In the genomic region with DNA sequence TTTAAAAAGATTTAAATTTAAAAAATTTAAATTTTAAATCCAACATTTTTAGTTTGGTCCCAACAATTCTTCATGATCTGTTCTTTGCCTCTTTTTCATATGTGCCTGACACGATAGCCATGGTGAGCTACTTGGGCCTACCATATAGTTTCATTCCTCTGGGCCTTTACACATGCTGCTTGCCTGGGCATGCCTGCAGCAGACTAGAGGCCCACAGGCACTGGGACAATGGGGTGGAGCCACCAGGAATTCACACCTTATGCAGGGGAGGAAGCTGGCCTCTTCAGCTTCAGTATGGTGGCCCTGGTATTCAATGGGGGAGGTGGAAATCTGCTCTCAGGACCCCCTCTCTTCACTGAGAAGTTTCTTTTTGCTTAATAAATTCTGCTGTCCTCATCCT, we compare ENCODE assay signal across 31 cellular contexts. TPM values are rescaled to one million over a fixed set of nuclear protein-coding genes. Genes with fewer than 3 reads are reported as not detected.
"Had no signal": no experiment of that assay in that cellular context is flagged by ENCODE, and none has a peak within 500 bp of the region (broad histone marks: within the 10 kb centered on the region; RNA-seq: fewer than 3 reads in every experiment).

No MANE protein-coding gene starts in this region.

- H3K36me3 ChIP-seq: cardiac muscle cell, colonic mucosa, heart right ventricle, left ventricle myocardium inferior, ovary, right lobe of liver, upper lobe of left lung, vagina had no signal

- FAIRE-seq: islet of Langerhans had no signal

- ATAC-seq: activated CD8-positive, alpha-beta T cell treated with anti-CD3 and anti-CD28 coated beads for 36 hours; activated T-cell treated with anti-CD3 and anti-CD28 coated beads, Interleukin-2, amount 50 U/mL, for 72 hours; heart right ventricle; right lobe of liver; stimulated activated effector memory CD8-positive, alpha-beta T cell treated with anti-CD3 and anti-CD28 coated beads, Interleukin-12 subunit alpha, Interleukin-12 subunit beta, amount 100 ng/mL, for 72 hours; stimulated activated naive CD8-positive, alpha-beta T cell treated with anti-CD3 and anti-CD28 coated beads, Interleukin-15, amount 100 ng/mL, for 72 hours had no signal

- H3K4me1 ChIP-seq: colonic mucosa, heart right ventricle, left ventricle myocardium inferior, right lobe of liver, upper lobe of left lung, vagina had no signal

- H3K27ac ChIP-seq: cardiac muscle cell, colonic mucosa, heart right ventricle, left ventricle myocardium inferior, ovary, right lobe of liver, skin epidermis, upper lobe of left lung, vagina had no signal

- DNase-seq: activated B cell treated with CpG ODN at 0.5 μM for 24 hours; activated CD4-positive, alpha-beta T cell treated with anti-CD3 and anti-CD28 coated beads, Interleukin-2, amount 50 U/mL, for 1 hour; activated CD8-positive, alpha-beta T cell treated with anti-CD3 and anti-CD28 coated beads for 36 hours; activated naive CD4-positive, alpha-beta T cell; activated T-cell treated with anti-CD3 and anti-CD28 coated beads for 4 hours; activated T-cell treated with anti-CD3 and anti-CD28 coated beads, Interleukin-2, amount 50 U/mL, for 72 hours; anterior cingulate cortex; cerebellar nuclear complex; colonic mucosa; effector CD8-positive, alpha-beta T cell; foreskin fibroblast; heart right ventricle; left ventricle myocardium inferior; naive B cell; ovary; right lobe of liver; stimulated activated CD4-positive, alpha-beta T cell treated with anti-CD3 and anti-CD28 coated beads, Interleukin-12 subunit alpha, Interleukin-12 subunit beta, amount 100 ng/mL, for 4 hours; stimulated activated CD4-positive, alpha-beta T cell treated with anti-CD3 and anti-CD28 coated beads, Interleukin-4, amount 100 ng/mL, for 1 hour; stimulated activated naive CD8-positive, alpha-beta T cell treated with anti-CD3 and anti-CD28 coated beads, Interleukin-15, amount 100 ng/mL, for 72 hours; substantia nigra; T-helper 1 cell; upper lobe of left lung had no signal

- H3K9me3 ChIP-seq: colonic mucosa, ovary, right lobe of liver, vagina had no signal

- H3K27me3 ChIP-seq: cardiac muscle cell, colonic mucosa, ovary, right lobe of liver, upper lobe of left lung, vagina had no signal

- H3K4me3 ChIP-seq: cardiac muscle cell, colonic mucosa, heart right ventricle, left ventricle myocardium inferior, lung, ovary, right lobe of liver, skin epidermis, upper lobe of left lung, vagina had no signal

RNA-seq across cellular contexts. Expression of a gene that starts 37.8 kb away (rescaled TPM):
- total RNA-seq: activated B cell treated with CpG ODN at 0.5 μM for 24 hours; activated CD8-positive, alpha-beta T cell treated with anti-CD3 and anti-CD28 coated beads for 36 hours; cardiac muscle cell; dermis microvascular lymphatic vessel endothelial cell; mesothelial cell of epicardium; progenitor cell of endocrine pancreas had no signal
- polyA plus RNA-seq: cardiac muscle cell had no signal
